ENCODE assay signal across 1 cellular context in the genomic region with DNA sequence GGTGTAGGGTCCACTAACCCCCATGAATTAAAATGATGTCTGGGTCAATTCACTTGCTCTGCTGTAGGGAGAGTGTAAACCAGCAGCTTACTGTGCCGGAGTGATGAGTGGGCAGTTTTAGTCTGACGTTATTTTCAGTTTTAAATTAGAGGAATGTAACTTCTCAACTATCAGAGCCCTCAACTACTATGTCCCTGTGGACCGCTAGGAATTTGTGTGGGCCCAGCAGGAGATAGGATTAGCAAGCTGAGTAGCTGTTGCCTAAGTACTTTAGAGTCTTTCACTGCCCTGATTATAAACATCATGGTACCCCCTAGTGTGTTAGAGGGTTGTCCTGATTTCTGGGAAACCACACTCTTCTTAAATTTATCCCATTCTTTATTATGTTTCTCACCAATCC.
TF ChIP-seq lines count a peak whose summit lies in the region.

No MANE protein-coding gene starts in this region.

TF ChIP-seq in HepG2, 621 proteins besides CTCF, POLR2A, EP300 and RAD21:
- TF ChIP-seq MAFK (conservative IDR thresholded peaks at IDR 0.05 in 1 of 2, IDR thresholded peaks at IDR 0.05 in 1 of 2; ENCODE audit: low read length in 2 of 2) (peak; percentile 14 to 25; a peak in 1 of 4 replicates), CBX2 (IDR thresholded peaks at IDR 0.05; ENCODE audit: low read depth, low read length) (no peak), CBX2 (CRISPR knock-in tag; IDR thresholded peaks at IDR 0.05; ENCODE audit: low read depth) (no peak)
